In genomic region chr1:156500578-156500846, GRCh38 we compare ENCODE assay signal across 8 cellular contexts. TPM values are rescaled to one million over a fixed set of nuclear protein-coding genes. Genes with fewer than 3 reads are reported as not detected.
DNase-seq lines count a peak whose midpoint lies in the region; TF ChIP-seq lines count a peak whose summit lies in the region.

Gene MEF2D, minus strand, starts transcription at chr1:156500775. Its CDS starts 17,483 bp downstream, at chr1:156483292.

- no peaks in the 10 kb centered on the region for H3K27me3 ChIP-seq in cardiac muscle cell

- intact Hi-C loops in activated naive CD4-positive, alpha-beta T cell treated with anti-CD3 and anti-CD28 coated beads for 36 hours (cut with micrococcal nuclease) = loop anchor here (1.0 to 10.0 kb wide), 4 partner anchors 101 to 634 kb away; partner anchors contain the start of genes ETV3, GPATCH4, MRPL24 and SMG5

- H3K9me3 ChIP-seq in cardiac muscle cell (ENCODE audit: low read depth) = no peaks in the 10 kb centered on the region

- no peaks in the 10 kb centered on the region for H3K9me3 Mint-ChIP-seq in activated naive CD4-positive, alpha-beta T cell treated with anti-CD3 and anti-CD28 coated beads for 36 hours

- TF ChIP-seq CTCF in WI38 (IDR thresholded peaks at IDR 0.05; ENCODE audit: low read depth, low read length) (no peak), cardiac muscle cell (IDR thresholded peaks at IDR 0.05; ENCODE audit: low read depth, low read length) (no peak), retinal pigment epithelial cell (conservative IDR thresholded peaks at IDR 0.05; ENCODE audit: low read depth, low read length) (no peak)

- H3K27ac ChIP-seq in cardiac muscle cell = peak within 1 kb of the TSS; percentile 99

- no peaks in the 10 kb centered on the region for H3K36me3 ChIP-seq in cardiac muscle cell

- H3K27me3 Mint-ChIP-seq in activated naive CD4-positive, alpha-beta T cell treated with anti-CD3 and anti-CD28 coated beads for 36 hours (ENCODE audit: low read depth) = no peaks in the 10 kb centered on the region

- CTCF ChIA-PET in activated naive CD4-positive, alpha-beta T cell treated with anti-CD3 and anti-CD28 coated beads for 36 hours (lab: Charles Lee) = interaction anchor here (0.8 to 18.1 kb wide), 7 partner anchors 17 to 108 kb away, joined by 4 to 306 read pairs (median 5); partner anchors contain the start of gene GPATCH4

- DNase-seq in activated naive CD4-positive, alpha-beta T cell treated with anti-CD3 and anti-CD28 coated beads for 36 hours = no peak
- no peak for DNase-seq in activated naive CD4-positive, alpha-beta T cell treated with Interleukin-2 at 50 U/mL for 16 hours
- DNase-seq in cardiac muscle cell (ENCODE audit: low read depth in 1 of 2, low spot score in 1 of 2) (no peak), retinal pigment epithelial cell (ENCODE audit: low read depth) (no peak), Kasumi-1 (lab: John Stamatoyannopoulos, UW) (no peak), SW480 (ENCODE audit: low spot score) (no peak), OCI-M1 (lab: John Stamatoyannopoulos, UW) (no peak)

- H3K4me1 ChIP-seq in cardiac muscle cell (ENCODE audit: low read depth) = peaks cover 68% of the 10 kb centered on the region

- H3K36me3 Mint-ChIP-seq in activated naive CD4-positive, alpha-beta T cell treated with anti-CD3 and anti-CD28 coated beads for 36 hours (ENCODE audit: low read depth) = no peaks in the 10 kb centered on the region

- H3K4me3 Mint-ChIP-seq in activated naive CD4-positive, alpha-beta T cell treated with anti-CD3 and anti-CD28 coated beads for 36 hours = peak within 1 kb of the TSS; percentile 89

- H3K4me3 ChIP-seq in WI38 (ENCODE audit: low read depth, low read length) = peak within 1 kb of the TSS; percentile 79
- peak within 1 kb of the TSS; percentile 95 for H3K4me3 ChIP-seq in cardiac muscle cell
- peak within 1 kb of the TSS; percentile 98 for H3K4me3 ChIP-seq in retinal pigment epithelial cell (ENCODE audit: low read length)

- H3K27ac Mint-ChIP-seq in activated naive CD4-positive, alpha-beta T cell treated with anti-CD3 and anti-CD28 coated beads for 36 hours = peak within 1 kb of the TSS; percentile 97

- H3K4me1 Mint-ChIP-seq in activated naive CD4-positive, alpha-beta T cell treated with anti-CD3 and anti-CD28 coated beads for 36 hours (ENCODE audit: low read depth) = peaks cover 74% of the 10 kb centered on the region

RNA-seq across cellular contexts. Expression of gene MEF2D, which starts in this region (rescaled TPM):
- total RNA-seq in activated naive CD4-positive, alpha-beta T cell treated with anti-CD3 and anti-CD28 coated beads for 36 hours = 10 to 100 TPM; 28.8 to 32.8 TPM
- total RNA-seq in cardiac muscle cell = 35.9 and 64.6 TPM in 2 replicates
- polyA plus RNA-seq in cardiac muscle cell = 35.1 and 52.1 TPM in 2 replicates
